Comparison of ENCODE assay signal across 8 cellular contexts in genomic region chr19:33373701-33374405, GRCh38. TPM values are rescaled to one million over a fixed set of nuclear protein-coding genes. Genes with fewer than 3 reads are reported as not detected.
DNase-seq lines count a peak whose midpoint lies in the region; ATAC-seq and TF ChIP-seq lines count a peak whose summit lies in the region.

Gene CEBPG, plus strand, starts transcription at chr19:33373709. Its CDS starts 5,531 bp downstream, at chr19:33379240.

- no peaks in the 10 kb centered on the region for H3K36me3 ChIP-seq in GM23248 (ENCODE audit: low read depth)
- no peaks in the 10 kb centered on the region; the same call in 1 of the 2 replicates for H3K36me3 ChIP-seq in KMS-11 (ENCODE audit: insufficient read depth)

- TF ChIP-seq CTCF in KMS-11 (conservative IDR thresholded peaks at IDR 0.05; ENCODE audit: low read depth, low read length): 0 out of 2 replicates have a peak, but pooled peaks have one; percentile 28

- peak within 1 kb of the TSS; percentile 99 for H3K9ac ChIP-seq in GM23248
- peak within 1 kb of the TSS; percentile 98 for H3K9ac ChIP-seq in KMS-11

- H3F3A ChIP-seq in GM23248 (ENCODE audit: insufficient read depth): peaks cover 50% of the 10 kb centered on the region

- WGBS in GM23248 (ENCODE audit: low coverage in 1 of 2, low lambda C conversion rate in 2 of 2, missing lambda C conversion rate in 2 of 2), 2 experiments: 0 to 1% methylated on average over 42 to 53 of the region's 96 CpGs

- no peaks in the 10 kb centered on the region for H3K27me3 Mint-ChIP-seq in central memory CD8-positive, alpha-beta T cell

- peak within 1 kb of the TSS; percentile 92 for H3K4me2 ChIP-seq in GM23248 (ENCODE audit: unreplicated experiment)
- H3K4me2 ChIP-seq in KMS-11: peak within 1 kb of the TSS; percentile 86

- H3K4me3 ChIP-seq in GM23248 (peak within 1 kb of the TSS; percentile 100), KMS-11 (IDR thresholded peaks at IDR 0.05; ENCODE audit: insufficient read depth, low read depth, low read length) (peak within 1 kb of the TSS; percentile 45)

- H3K9me2 ChIP-seq in GM23248 (ENCODE audit: insufficient read depth): no peaks in the 10 kb centered on the region

- peaks cover 34% of the 10 kb centered on the region for H4K20me1 ChIP-seq in GM23248 (ENCODE audit: insufficient read depth)
- H4K20me1 ChIP-seq in KMS-11 (ENCODE audit: insufficient read depth): peaks cover 27% of the 10 kb centered on the region

- peaks cover 11% of the 10 kb centered on the region for H3K36me3 Mint-ChIP-seq in central memory CD8-positive, alpha-beta T cell (ENCODE audit: insufficient read depth)

- peak; percentile 37 for DNase-seq in NCI-H2196 (lab: John Stamatoyannopoulos, UW; ENCODE audit: unreplicated experiment)
- no peak for DNase-seq in NCI-H2196 treated with DMSO at 0.1 percent for 48 hours (lab: John Stamatoyannopoulos, UW; ENCODE audit: unreplicated experiment)
- DNase-seq in GM23248: peak; percentile 85
- DNase-seq in T-helper 22 cell (ENCODE audit: low read depth): peak; percentile 54
- peak in 1 of 2 donors; percentile 39 for DNase-seq in central memory CD8-positive, alpha-beta T cell (ENCODE audit: low spot score in 2 of 2)
- DNase-seq in kidney tubule cell (ENCODE audit: low spot score): peak; percentile 55
- peak; percentile 53 to 54 for DNase-seq in stimulated activated CD4-positive, alpha-beta T cell treated with anti-CD3 and anti-CD28 coated beads, Interleukin-4, amount 100 ng/mL, for 4 hours

- H3K4me3 Mint-ChIP-seq in central memory CD8-positive, alpha-beta T cell: peak within 1 kb of the TSS; percentile 81

- H3K27ac ChIP-seq in GM23248 (peak within 1 kb of the TSS; percentile 97), KMS-11 (peak within 1 kb of the TSS; percentile 95)

- ATAC-seq in central memory CD8-positive, alpha-beta T cell (replicated peaks; ENCODE audit: extremely low read depth, poor library complexity, severe bottlenecking): peak; percentile 33

- peaks cover 36% of the 10 kb centered on the region for H3K4me1 ChIP-seq in GM23248 (ENCODE audit: insufficient read depth)
- H3K4me1 ChIP-seq in KMS-11 (ENCODE audit: low read depth, poor library complexity, severe bottlenecking): peaks cover 39% of the 10 kb centered on the region

- no peaks in the 10 kb centered on the region for H3K9me3 ChIP-seq in GM23248 (ENCODE audit: low read depth)

- peaks cover 48% of the 10 kb centered on the region for H3K79me2 ChIP-seq in GM23248 (ENCODE audit: insufficient read depth)
- H3K79me2 ChIP-seq in KMS-11 (ENCODE audit: insufficient read depth, low read depth): peaks cover 48% of the 10 kb centered on the region

- H3K27ac Mint-ChIP-seq in central memory CD8-positive, alpha-beta T cell (ENCODE audit: low read depth): peak within 1 kb of the TSS; percentile 74

- H2AFZ ChIP-seq in GM23248 (peak within 1 kb of the TSS; percentile 85), KMS-11 (ENCODE audit: low read depth) (peak within 1 kb of the TSS; percentile 79)

- no peaks in the 10 kb centered on the region for H3K27me3 ChIP-seq in GM23248 (replicated peaks; ENCODE audit: insufficient read depth)
- no peaks in the 10 kb centered on the region for H3K27me3 ChIP-seq in KMS-11 (ENCODE audit: insufficient read depth, low read depth)

- peaks cover 38% of the 10 kb centered on the region for H3K4me1 Mint-ChIP-seq in central memory CD8-positive, alpha-beta T cell

- in situ Hi-C loops in GM23248 (cut with MboI): no loop called here

- H3K9me3 Mint-ChIP-seq in central memory CD8-positive, alpha-beta T cell: no peaks in the 10 kb centered on the region

RNA-seq across cellular contexts. Expression of gene CEBPG, which starts in this region (rescaled TPM):
- 33.4 and 36.2 TPM in 2 replicates for total RNA-seq in GM23248 (2014; rRNA removed; shearing (Covaris generic))
- polyA plus RNA-seq in GM23248 (2016; fragmentation: Nextera tagmentation; extraction: Ambion mirVana): 27.4 and 27.6 TPM in 2 replicates
